Comparison of ENCODE assay signal across 1 cellular context in the genomic region with DNA sequence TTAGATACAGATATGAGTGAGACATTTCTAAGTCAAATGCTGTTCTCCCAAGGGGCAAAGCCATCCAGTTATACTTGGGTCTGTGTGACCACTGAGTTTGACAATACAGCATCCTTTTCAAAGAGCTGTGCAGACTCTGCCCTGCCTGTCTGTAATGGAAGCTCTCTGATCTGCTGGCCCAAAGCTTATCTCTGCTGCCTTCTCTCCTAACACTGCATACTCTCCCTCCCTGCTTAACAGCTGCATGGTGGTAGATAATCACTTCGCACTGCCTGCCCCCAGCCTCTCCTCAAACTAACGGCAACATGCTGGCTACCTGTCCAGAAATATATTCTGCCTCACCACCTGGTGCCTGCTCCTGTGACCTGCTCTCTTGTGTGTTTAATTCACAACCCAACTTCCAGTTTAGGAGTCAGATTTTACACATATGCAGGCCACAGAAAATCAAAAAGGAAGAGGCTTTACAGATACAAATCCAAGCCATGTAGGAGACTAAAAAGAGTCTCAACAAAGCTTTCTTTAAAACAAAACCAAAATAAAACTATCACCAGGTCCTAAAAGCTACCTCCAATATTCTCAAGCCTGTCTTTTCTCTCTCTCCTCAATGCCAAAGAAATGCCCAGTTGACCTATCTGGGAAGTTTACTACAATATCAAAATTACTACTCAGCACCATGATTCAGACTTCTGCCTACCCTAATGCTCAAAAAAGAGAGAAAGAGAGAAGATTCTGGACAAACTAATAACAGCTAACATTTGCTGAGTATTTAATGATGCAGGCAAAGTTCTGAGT.
A peak's percentile ranks its signal among the peaks of the same experiment; 100 is the strongest.
TF ChIP-seq lines count a peak whose summit lies in the region.

No MANE protein-coding gene starts in this region.

TF ChIP-seq in K562, 482 proteins besides CTCF, POLR2A, EP300 and RAD21 (continued from another document):
- no peak for TF ChIP-seq HNRNPK (IDR thresholded peaks at IDR 0.05; ENCODE audit: low read depth, low read length, poor library complexity, severe bottlenecking)
- TF ChIP-seq ZKSCAN1 (IDR thresholded peaks at IDR 0.05; ENCODE audit: low read depth, low read length), result peak; percentile 76
- TF ChIP-seq FOSL1 (tag; conservative IDR thresholded peaks at IDR 0.05), result no peak
- TF ChIP-seq, protein P1, sequence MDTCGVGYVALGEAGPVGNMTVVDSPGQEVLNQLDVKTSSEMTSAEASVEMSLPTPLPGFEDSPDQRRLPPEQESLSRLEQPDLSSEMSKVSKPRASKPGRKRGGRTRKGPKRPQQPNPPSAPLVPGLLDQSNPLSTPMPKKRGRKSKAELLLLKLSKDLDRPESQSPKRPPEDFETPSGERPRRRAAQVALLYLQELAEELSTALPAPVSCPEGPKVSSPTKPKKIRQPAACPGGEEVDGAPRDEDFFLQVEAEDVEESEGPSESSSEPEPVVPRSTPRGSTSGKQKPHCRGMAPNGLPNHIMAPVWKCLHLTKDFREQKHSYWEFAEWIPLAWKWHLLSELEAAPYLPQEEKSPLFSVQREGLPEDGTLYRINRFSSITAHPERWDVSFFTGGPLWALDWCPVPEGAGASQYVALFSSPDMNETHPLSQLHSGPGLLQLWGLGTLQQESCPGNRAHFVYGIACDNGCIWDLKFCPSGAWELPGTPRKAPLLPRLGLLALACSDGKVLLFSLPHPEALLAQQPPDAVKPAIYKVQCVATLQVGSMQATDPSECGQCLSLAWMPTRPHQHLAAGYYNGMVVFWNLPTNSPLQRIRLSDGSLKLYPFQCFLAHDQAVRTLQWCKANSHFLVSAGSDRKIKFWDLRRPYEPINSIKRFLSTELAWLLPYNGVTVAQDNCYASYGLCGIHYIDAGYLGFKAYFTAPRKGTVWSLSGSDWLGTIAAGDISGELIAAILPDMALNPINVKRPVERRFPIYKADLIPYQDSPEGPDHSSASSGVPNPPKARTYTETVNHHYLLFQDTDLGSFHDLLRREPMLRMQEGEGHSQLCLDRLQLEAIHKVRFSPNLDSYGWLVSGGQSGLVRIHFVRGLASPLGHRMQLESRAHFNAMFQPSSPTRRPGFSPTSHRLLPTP (IDR thresholded peaks at IDR 0.05; ENCODE audit: borderline replicate concordance, extremely low read depth, insufficient read length), result no peak
- TF ChIP-seq MCM5 (IDR thresholded peaks at IDR 0.05; ENCODE audit: low read depth), result no peak
- no peak for TF ChIP-seq ZNF224 (CRISPR knock-in tag; IDR thresholded peaks at IDR 0.05)
- TF ChIP-seq, protein P2, sequence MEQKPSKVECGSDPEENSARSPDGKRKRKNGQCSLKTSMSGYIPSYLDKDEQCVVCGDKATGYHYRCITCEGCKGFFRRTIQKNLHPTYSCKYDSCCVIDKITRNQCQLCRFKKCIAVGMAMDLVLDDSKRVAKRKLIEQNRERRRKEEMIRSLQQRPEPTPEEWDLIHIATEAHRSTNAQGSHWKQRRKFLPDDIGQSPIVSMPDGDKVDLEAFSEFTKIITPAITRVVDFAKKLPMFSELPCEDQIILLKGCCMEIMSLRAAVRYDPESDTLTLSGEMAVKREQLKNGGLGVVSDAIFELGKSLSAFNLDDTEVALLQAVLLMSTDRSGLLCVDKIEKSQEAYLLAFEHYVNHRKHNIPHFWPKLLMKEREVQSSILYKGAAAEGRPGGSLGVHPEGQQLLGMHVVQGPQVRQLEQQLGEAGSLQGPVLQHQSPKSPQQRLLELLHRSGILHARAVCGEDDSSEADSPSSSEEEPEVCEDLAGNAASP (IDR thresholded peaks at IDR 0.05), result no peak
- no peak for TF ChIP-seq MCM3 (IDR thresholded peaks at IDR 0.05)
- TF ChIP-seq, protein P3, sequence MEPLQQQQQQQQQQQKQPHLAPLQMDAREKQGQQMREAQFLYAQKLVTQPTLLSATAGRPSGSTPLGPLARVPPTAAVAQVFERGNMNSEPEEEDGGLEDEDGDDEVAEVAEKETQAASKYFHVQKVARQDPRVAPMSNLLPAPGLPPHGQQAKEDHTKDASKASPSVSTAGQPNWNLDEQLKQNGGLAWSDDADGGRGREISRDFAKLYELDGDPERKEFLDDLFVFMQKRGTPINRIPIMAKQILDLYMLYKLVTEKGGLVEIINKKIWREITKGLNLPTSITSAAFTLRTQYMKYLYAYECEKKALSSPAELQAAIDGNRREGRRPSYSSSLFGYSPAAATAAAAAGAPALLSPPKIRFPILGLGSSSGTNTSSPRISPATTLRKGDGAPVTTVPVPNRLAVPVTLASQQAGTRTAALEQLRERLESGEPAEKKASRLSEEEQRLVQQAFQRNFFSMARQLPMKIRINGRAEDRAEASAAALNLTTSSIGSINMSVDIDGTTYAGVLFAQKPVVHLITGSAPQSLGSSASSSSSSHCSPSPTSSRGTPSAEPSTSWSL (CRISPR knock-in tag; IDR thresholded peaks at IDR 0.05; ENCODE audit: borderline replicate concordance), result no peak
- TF ChIP-seq TOE1 (IDR thresholded peaks at IDR 0.05; ENCODE audit: borderline replicate concordance), result no peak; the same call in 1 of the 2 replicates
- TF ChIP-seq TOE1 (CRISPR knock-in tag; IDR thresholded peaks at IDR 0.05; ENCODE audit: borderline replicate concordance, low read depth), result no peak
- no peak for TF ChIP-seq KAT2B (IDR thresholded peaks at IDR 0.05; ENCODE audit: low read depth, low read length)
- no peak for TF ChIP-seq ZNF324 (CRISPR knock-in tag; IDR thresholded peaks at IDR 0.05)
- no peak for TF ChIP-seq SP1 (CRISPR knock-in tag; IDR thresholded peaks at IDR 0.05)
- TF ChIP-seq E2F3 (CRISPR knock-in tag; IDR thresholded peaks at IDR 0.05), result no peak
- TF ChIP-seq, protein P4, sequence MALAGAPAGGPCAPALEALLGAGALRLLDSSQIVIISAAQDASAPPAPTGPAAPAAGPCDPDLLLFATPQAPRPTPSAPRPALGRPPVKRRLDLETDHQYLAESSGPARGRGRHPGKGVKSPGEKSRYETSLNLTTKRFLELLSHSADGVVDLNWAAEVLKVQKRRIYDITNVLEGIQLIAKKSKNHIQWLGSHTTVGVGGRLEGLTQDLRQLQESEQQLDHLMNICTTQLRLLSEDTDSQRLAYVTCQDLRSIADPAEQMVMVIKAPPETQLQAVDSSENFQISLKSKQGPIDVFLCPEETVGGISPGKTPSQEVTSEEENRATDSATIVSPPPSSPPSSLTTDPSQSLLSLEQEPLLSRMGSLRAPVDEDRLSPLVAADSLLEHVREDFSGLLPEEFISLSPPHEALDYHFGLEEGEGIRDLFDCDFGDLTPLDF (CRISPR knock-in tag; IDR thresholded peaks at IDR 0.05), result peak; percentile 75; the same call in 1 of the 2 replicates
- no peak for TF ChIP-seq U2AF2 (optimal IDR thresholded peaks at IDR 0.05; ENCODE audit: low read depth, low read length)
- TF ChIP-seq, protein P5, sequence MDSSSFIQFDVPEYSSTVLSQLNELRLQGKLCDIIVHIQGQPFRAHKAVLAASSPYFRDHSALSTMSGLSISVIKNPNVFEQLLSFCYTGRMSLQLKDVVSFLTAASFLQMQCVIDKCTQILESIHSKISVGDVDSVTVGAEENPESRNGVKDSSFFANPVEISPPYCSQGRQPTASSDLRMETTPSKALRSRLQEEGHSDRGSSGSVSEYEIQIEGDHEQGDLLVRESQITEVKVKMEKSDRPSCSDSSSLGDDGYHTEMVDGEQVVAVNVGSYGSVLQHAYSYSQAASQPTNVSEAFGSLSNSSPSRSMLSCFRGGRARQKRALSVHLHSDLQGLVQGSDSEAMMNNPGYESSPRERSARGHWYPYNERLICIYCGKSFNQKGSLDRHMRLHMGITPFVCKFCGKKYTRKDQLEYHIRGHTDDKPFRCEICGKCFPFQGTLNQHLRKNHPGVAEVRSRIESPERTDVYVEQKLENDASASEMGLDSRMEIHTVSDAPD (CRISPR knock-in tag; IDR thresholded peaks at IDR 0.05), result no peak
- TF ChIP-seq, protein P6, sequence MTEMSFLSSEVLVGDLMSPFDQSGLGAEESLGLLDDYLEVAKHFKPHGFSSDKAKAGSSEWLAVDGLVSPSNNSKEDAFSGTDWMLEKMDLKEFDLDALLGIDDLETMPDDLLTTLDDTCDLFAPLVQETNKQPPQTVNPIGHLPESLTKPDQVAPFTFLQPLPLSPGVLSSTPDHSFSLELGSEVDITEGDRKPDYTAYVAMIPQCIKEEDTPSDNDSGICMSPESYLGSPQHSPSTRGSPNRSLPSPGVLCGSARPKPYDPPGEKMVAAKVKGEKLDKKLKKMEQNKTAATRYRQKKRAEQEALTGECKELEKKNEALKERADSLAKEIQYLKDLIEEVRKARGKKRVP (CRISPR knock-in tag; IDR thresholded peaks at IDR 0.05), result no peak
- TF ChIP-seq, protein P7, sequence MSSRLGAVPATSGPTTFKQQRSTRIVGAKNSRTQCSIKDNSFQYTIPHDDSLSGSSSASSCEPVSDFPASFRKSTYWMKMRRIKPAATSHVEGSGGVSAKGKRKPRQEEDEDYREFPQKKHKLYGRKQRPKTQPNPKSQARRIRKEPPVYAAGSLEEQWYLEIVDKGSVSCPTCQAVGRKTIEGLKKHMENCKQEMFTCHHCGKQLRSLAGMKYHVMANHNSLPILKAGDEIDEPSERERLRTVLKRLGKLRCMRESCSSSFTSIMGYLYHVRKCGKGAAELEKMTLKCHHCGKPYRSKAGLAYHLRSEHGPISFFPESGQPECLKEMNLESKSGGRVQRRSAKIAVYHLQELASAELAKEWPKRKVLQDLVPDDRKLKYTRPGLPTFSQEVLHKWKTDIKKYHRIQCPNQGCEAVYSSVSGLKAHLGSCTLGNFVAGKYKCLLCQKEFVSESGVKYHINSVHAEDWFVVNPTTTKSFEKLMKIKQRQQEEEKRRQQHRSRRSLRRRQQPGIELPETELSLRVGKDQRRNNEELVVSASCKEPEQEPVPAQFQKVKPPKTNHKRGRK (tag; IDR thresholded peaks at IDR 0.05), result no peak
- TF ChIP-seq WHSC1 (IDR thresholded peaks at IDR 0.05; ENCODE audit: low read length), result no peak
- TF ChIP-seq ZNF121 (CRISPR knock-in tag; conservative IDR thresholded peaks at IDR 0.05), result no peak
- TF ChIP-seq ETV1 (tag; conservative IDR thresholded peaks at IDR 0.05; ENCODE audit: low read depth), result 0 out of 2 replicates have a peak, but pooled peaks have one; percentile 11
- no peak for TF ChIP-seq HEY1 (CRISPR knock-in tag; IDR thresholded peaks at IDR 0.05; ENCODE audit: borderline replicate concordance)
- no peak for TF ChIP-seq ZNF785 (CRISPR knock-in tag; IDR thresholded peaks at IDR 0.05)
- peak; percentile 97 for TF ChIP-seq CXXC5 (CRISPR knock-in tag; IDR thresholded peaks at IDR 0.05)
- no peak for TF ChIP-seq TFAM (CRISPR knock-in tag; conservative IDR thresholded peaks at IDR 0.05)
- no peak for TF ChIP-seq STAG1 (CRISPR knock-in tag; IDR thresholded peaks at IDR 0.05; ENCODE audit: borderline replicate concordance)
- TF ChIP-seq ESRRB (CRISPR knock-in tag; IDR thresholded peaks at IDR 0.05; ENCODE audit: borderline replicate concordance), result no peak
- TF ChIP-seq, protein P8, sequence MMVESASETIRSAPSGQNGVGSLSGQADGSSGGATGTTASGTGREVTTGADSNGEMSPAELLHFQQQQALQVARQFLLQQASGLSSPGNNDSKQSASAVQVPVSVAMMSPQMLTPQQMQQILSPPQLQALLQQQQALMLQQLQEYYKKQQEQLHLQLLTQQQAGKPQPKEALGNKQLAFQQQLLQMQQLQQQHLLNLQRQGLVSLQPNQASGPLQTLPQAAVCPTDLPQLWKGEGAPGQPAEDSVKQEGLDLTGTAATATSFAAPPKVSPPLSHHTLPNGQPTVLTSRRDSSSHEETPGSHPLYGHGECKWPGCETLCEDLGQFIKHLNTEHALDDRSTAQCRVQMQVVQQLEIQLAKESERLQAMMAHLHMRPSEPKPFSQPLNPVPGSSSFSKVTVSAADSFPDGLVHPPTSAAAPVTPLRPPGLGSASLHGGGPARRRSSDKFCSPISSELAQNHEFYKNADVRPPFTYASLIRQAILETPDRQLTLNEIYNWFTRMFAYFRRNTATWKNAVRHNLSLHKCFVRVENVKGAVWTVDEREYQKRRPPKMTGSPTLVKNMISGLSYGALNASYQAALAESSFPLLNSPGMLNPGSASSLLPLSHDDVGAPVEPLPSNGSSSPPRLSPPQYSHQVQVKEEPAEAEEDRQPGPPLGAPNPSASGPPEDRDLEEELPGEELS (CRISPR knock-in tag; IDR thresholded peaks at IDR 0.05; ENCODE audit: borderline replicate concordance), result no peak
- TF ChIP-seq, protein P9, sequence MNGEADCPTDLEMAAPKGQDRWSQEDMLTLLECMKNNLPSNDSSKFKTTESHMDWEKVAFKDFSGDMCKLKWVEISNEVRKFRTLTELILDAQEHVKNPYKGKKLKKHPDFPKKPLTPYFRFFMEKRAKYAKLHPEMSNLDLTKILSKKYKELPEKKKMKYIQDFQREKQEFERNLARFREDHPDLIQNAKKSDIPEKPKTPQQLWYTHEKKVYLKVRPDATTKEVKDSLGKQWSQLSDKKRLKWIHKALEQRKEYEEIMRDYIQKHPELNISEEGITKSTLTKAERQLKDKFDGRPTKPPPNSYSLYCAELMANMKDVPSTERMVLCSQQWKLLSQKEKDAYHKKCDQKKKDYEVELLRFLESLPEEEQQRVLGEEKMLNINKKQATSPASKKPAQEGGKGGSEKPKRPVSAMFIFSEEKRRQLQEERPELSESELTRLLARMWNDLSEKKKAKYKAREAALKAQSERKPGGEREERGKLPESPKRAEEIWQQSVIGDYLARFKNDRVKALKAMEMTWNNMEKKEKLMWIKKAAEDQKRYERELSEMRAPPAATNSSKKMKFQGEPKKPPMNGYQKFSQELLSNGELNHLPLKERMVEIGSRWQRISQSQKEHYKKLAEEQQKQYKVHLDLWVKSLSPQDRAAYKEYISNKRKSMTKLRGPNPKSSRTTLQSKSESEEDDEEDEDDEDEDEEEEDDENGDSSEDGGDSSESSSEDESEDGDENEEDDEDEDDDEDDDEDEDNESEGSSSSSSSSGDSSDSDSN (IDR thresholded peaks at IDR 0.05; ENCODE audit: borderline replicate concordance in 1 of 2, low read depth in 2 of 2, low read length in 2 of 2), result no peak
- TF ChIP-seq, protein P10, sequence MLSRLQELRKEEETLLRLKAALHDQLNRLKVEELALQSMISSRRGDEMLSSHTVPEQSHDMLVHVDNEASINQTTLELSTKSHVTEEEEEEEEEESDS (CRISPR knock-in tag; IDR thresholded peaks at IDR 0.05), result no peak
- TF ChIP-seq ZC3H11A (IDR thresholded peaks at IDR 0.05; ENCODE audit: low read depth, low read length), result no peak
- no peak for TF ChIP-seq SNIP1 (IDR thresholded peaks at IDR 0.05; ENCODE audit: low read depth)
- TF ChIP-seq ZNF311 (CRISPR knock-in tag; IDR thresholded peaks at IDR 0.05), result no peak
- peak; percentile 98 for TF ChIP-seq CC2D1A (IDR thresholded peaks at IDR 0.05)
- TF ChIP-seq SETDB1 (IDR thresholded peaks at IDR 0.05; ENCODE audit: low read length), result no peak
- TF ChIP-seq, protein P11, sequence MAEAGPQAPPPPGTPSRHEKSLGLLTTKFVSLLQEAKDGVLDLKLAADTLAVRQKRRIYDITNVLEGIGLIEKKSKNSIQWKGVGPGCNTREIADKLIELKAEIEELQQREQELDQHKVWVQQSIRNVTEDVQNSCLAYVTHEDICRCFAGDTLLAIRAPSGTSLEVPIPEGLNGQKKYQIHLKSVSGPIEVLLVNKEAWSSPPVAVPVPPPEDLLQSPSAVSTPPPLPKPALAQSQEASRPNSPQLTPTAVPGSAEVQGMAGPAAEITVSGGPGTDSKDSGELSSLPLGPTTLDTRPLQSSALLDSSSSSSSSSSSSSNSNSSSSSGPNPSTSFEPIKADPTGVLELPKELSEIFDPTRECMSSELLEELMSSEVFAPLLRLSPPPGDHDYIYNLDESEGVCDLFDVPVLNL (CRISPR knock-in tag; IDR thresholded peaks at IDR 0.05; ENCODE audit: low read depth), result no peak
- TF ChIP-seq SMAD1 (IDR thresholded peaks at IDR 0.05; ENCODE audit: low read depth, low read length, partially characterized antibody), result peak; percentile 73
- TF ChIP-seq ZNF830 (CRISPR knock-in tag; IDR thresholded peaks at IDR 0.05), result no peak
- TF ChIP-seq SRF (CRISPR knock-in tag; IDR thresholded peaks at IDR 0.05), result peak in 1 of 2 experiments; percentile 58; a peak in 1 of 4 replicates
- TF ChIP-seq POLR2B (IDR thresholded peaks at IDR 0.05; ENCODE audit: low read depth, partially characterized antibody), result no peak
- TF ChIP-seq GTF2E2 (tag; IDR thresholded peaks at IDR 0.05), result no peak
TF ChIP-seq in K562: peak in this region for 138.
